ENCODE assay signal across 21 cellular contexts in the genomic region with DNA sequence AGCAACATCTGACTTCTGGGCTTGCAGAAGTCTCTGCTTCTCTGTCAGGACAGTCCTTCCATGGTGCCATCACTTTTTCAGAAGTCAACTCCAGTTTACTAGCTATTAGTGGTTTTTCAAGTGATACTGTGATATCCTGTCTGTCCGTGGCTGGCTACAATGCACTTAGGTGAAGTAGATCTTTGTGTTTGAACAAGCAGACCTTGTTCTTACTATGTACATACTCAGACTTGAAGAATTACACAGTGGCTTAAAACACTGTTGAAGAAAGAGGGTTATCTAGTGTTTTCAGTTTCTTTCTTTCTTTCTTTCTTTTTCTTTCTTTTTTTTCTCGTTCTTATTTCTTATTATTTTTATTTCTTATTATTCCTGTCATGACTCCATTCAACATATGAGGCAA.
"Had no signal": no experiment of that assay in that cellular context is flagged by ENCODE, and none has a peak within 500 bp of the region (broad histone marks: within the 10 kb centered on the region; RNA-seq: fewer than 3 reads in every experiment).

No MANE protein-coding gene starts in this region.

- H3K4me3 ChIP-seq: K562, SJSA1 had no signal

- H3K27ac ChIP-seq: brain microvascular endothelial cell, SJSA1 had no signal

- H3K4me1 ChIP-seq: SJSA1 had no signal

- DNase-seq: activated B cell treated with CpG ODN at 0.5 μM for 24 hours; activated CD4-positive, alpha-beta memory T cell treated with anti-CD3 and anti-CD28 coated beads, Interleukin-2, amount 10 ng/mL, durations not matched to agents 7 days and 5 days; activated CD4-positive, alpha-beta T cell treated with anti-CD3 and anti-CD28 coated beads, Interleukin-2, amount 50 U/mL, for 1 hour; activated gamma-delta T cell; activated naive CD4-positive, alpha-beta T cell treated with anti-CD3 and anti-CD28 coated beads for 36 hours; activated T-cell treated with anti-CD3 and anti-CD28 coated beads for 4 hours; activated T-cell treated with anti-CD3 and anti-CD28 coated beads, Interleukin-2, amount 50 U/mL, for 48 hours; brain microvascular endothelial cell; cerebellar nuclear complex; Karpas-422; NCI-H1930; NCI-H524 treated with DMSO at 0.1 percent for 48 hours; PC-3; SHP77; T-helper 17 cell; T-helper 9 cell had no signal

- H3K27me3 ChIP-seq: brain microvascular endothelial cell, SJSA1 had no signal

- H3K36me3 ChIP-seq: brain microvascular endothelial cell, SJSA1 had no signal

- ATAC-seq: activated T-helper 17 cell treated with anti-CD3 and anti-CD28 coated beads, Interleukin-2, amount 50 U/mL, for 72 hours; K562; PC-3; T-helper 17 cell had no signal

- H3K9me3 ChIP-seq: SJSA1 had no signal

- FAIRE-seq: astrocyte, K562, RCC 7860 had no signal
